In the genomic region with DNA sequence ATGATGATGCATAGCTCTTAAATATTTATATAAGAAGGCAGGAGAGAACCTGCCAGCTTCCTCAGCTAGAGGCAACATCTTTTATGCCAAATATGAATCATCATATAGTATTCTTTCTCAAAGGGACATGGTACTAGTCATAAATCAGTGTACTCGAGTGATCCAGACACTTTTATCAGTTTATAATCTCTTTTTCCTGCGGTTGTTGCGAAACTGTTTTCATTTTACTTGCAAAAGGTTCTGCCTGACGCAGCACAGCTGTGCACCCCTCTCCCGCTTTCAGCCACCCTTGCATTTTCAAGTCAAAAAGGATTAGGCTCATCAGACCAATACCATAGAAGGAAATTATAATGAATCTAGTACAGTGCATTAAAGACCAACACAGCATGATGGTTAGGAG, we compare ENCODE assay signal across 1 cellular context.
TF ChIP-seq lines count a peak whose summit lies in the region.

No MANE protein-coding gene starts in this region.

TF ChIP-seq in SK-N-SH, 30 proteins besides CTCF, POLR2A, EP300 and RAD21 (continued from another document):
- TF ChIP-seq, protein P1, sequence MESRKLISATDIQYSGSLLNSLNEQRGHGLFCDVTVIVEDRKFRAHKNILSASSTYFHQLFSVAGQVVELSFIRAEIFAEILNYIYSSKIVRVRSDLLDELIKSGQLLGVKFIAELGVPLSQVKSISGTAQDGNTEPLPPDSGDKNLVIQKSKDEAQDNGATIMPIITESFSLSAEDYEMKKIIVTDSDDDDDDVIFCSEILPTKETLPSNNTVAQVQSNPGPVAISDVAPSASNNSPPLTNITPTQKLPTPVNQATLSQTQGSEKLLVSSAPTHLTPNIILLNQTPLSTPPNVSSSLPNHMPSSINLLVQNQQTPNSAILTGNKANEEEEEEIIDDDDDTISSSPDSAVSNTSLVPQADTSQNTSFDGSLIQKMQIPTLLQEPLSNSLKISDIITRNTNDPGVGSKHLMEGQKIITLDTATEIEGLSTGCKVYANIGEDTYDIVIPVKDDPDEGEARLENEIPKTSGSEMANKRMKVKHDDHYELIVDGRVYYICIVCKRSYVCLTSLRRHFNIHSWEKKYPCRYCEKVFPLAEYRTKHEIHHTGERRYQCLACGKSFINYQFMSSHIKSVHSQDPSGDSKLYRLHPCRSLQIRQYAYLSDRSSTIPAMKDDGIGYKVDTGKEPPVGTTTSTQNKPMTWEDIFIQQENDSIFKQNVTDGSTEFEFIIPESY (IDR thresholded peaks at IDR 0.05; ENCODE audit: borderline replicate concordance, low read depth): no peak
- no peak for TF ChIP-seq MXI1 (IDR thresholded peaks at IDR 0.05; ENCODE audit: low read depth, low read length)
